ENCODE assay signal across 1 cellular context in the genomic region with DNA sequence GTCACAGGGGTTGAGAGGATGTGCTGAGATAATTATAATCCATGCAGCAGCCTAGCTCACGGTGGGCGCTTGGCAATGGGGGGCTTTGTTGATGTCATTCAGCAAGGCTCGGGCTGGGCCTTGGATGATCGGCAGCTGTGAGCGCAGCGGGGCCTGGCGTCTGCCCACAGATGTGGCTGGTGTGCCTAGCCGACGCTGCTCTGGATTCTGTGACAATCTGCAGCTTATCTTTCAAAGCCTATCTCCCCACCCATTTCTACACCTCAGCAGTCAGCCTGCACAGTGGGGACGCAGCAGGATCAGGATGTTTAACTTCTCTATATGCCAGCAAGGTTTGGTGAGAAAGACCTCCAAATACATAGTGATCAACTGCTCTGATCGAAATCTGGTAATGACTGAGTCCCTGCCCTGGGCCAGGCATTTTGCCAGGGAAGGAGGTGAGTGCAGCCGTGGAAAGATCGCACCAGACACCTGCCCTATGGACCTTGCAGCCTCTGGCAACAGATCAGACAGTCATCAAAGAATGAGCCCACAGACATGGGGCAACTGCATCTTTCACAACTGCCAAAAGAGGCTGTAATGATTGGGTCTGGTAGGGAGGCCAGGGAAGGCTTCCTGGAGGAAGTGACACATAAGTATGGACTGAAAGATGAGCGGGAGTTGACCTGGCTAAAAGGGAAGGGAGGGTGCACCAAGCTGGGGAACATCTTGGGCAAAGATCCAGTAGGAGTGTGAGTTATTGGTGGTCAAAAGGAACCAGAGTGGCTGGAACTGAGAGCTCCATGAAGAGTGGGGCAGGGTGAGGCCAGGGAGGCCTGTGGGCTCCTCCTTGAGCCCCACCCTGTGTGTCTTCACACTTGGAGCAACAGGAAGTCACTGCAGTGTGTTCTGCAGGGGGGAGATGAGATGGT.
TF ChIP-seq lines count a peak whose summit lies in the region.

No MANE protein-coding gene starts in this region.

TF ChIP-seq in A549, 52 proteins besides CTCF, POLR2A, EP300 and RAD21 (continued from another document):
- no peak for TF ChIP-seq E2F6 (IDR thresholded peaks at IDR 0.05; ENCODE audit: borderline replicate concordance, low read depth)
- TF ChIP-seq RNF2 (IDR thresholded peaks at IDR 0.05; ENCODE audit: borderline replicate concordance, low read depth) = no peak
- TF ChIP-seq, protein P1, sequence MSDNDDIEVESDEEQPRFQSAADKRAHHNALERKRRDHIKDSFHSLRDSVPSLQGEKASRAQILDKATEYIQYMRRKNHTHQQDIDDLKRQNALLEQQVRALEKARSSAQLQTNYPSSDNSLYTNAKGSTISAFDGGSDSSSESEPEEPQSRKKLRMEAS (IDR thresholded peaks at IDR 0.05) = no peak; the same call in 1 of the 2 replicates
- TF ChIP-seq, protein P2, sequence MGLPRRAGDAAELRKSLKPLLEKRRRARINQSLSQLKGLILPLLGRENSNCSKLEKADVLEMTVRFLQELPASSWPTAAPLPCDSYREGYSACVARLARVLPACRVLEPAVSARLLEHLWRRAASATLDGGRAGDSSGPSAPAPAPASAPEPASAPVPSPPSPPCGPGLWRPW (IDR thresholded peaks at IDR 0.05) = peak; percentile 83
- TF ChIP-seq FOSL2 (IDR thresholded peaks at IDR 0.05) = peak; percentile 65; the same call in 1 of the 2 replicates
- TF ChIP-seq FOSL2 (CRISPR knock-in tag; IDR thresholded peaks at IDR 0.05) = peak; percentile 79
- TF ChIP-seq RARB (CRISPR knock-in tag; IDR thresholded peaks at IDR 0.05) = 0 out of 2 replicates have a peak, but pooled peaks have one; percentile 33
- TF ChIP-seq ZFP36 (IDR thresholded peaks at IDR 0.05; ENCODE audit: borderline replicate concordance, partially characterized antibody) = peak; percentile 99
- no peak for TF ChIP-seq NR3C1 (IDR thresholded peaks at IDR 0.05)
- TF ChIP-seq GATA3 (IDR thresholded peaks at IDR 0.05; ENCODE audit: borderline replicate concordance) = peak; percentile 77
- TF ChIP-seq POLR2AphosphoS2 (conservative IDR thresholded peaks at IDR 0.05; ENCODE audit: low read length) = no peak
- TF ChIP-seq RFX5 (IDR thresholded peaks at IDR 0.05) = no peak
- no peak for TF ChIP-seq PBX3 (IDR thresholded peaks at IDR 0.05)
- TF ChIP-seq FOSB (CRISPR knock-in tag; IDR thresholded peaks at IDR 0.05) = no peak
- TF ChIP-seq EHF (CRISPR knock-in tag; IDR thresholded peaks at IDR 0.05) = no peak
- no peak for TF ChIP-seq MYC (IDR thresholded peaks at IDR 0.05; ENCODE audit: borderline replicate concordance, low read length)
- TF ChIP-seq MAZ (IDR thresholded peaks at IDR 0.05; ENCODE audit: borderline replicate concordance, low read depth, low read length) = no peak
- no peak for TF ChIP-seq ELK1 (IDR thresholded peaks at IDR 0.05; ENCODE audit: low read depth, low read length)
- no peak for TF ChIP-seq NFE2L2 (conservative IDR thresholded peaks at IDR 0.05; ENCODE audit: low read length)
- TF ChIP-seq ZC3H11A (IDR thresholded peaks at IDR 0.05) = no peak
TF ChIP-seq in A549: peak in this region for 11.
